In the genomic region with DNA sequence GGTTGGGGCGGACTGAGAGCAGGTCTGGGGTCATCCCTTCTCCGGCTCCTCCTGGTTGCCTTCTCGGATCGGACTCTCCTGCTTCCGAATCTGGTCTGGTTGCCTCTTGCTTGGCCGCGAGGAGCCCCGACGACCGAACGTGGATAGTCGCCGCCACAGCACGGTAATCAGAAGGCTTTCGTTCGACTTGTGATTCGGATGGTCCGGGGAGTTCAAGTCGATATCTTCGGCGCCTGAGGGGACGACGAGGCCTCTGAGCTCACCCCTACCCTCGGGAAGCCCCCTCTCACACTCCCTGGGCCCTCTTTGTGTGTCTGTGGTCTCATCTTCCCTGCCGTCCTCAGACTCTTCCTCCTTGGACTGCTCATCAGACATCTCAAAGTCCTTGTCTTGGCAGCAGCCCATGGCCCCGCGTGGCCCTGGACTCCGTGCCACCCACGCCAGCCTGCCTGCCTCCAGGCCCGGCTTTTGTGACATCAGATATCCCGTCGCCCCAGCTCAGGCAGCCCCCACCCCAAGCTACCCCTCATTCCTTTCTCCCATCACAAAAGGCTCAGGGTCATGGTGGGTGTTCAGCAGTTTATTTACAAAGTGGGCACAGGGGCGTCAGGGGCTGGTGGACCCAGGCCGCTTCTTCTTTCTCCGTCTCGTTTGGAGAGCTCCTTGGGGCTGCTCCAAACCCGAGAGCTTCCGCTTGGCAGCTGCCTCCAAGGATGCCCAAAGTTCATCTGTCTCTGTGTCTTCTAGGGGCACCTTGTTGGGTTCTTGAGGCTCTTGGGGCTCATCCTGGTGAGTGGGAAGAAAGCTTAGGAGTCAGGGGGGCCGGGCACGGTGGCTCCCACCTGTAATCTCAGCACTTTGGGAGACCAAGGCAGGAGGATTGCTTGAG, we compare ENCODE assay signal across 7 cellular contexts. TPM values are rescaled to one million over a fixed set of nuclear protein-coding genes. Genes with fewer than 3 reads are reported as not detected.
A peak's percentile ranks its signal among the peaks of the same experiment; 100 is the strongest.
DNase-seq lines count a peak whose midpoint lies in the region; ATAC-seq and TF ChIP-seq lines count a peak whose summit lies in the region.

Gene TEX54, minus strand, starts transcription at position 496 of the 889 bp plus-strand sequence.

- in situ Hi-C loops in GM13976 (cut with MboI; ENCODE audit: low sequenced_read_pairs, unreplicated experiment), result no loop called here

- peaks cover 46% of the 10 kb centered on the region for H3K36me3 ChIP-seq in osteoblast (ENCODE audit: insufficient read depth, low read length)

- H3K27ac Mint-ChIP-seq in T-cell, result peak within 1 kb of the TSS; percentile 98 to 99

- POLR2A ChIA-PET in T-cell (lab: Charles Lee), result interaction anchor here (0.5 to 2.1 kb wide), 13 partner anchors 8 to 1053 kb away, joined by 3 to 19 read pairs (median 6); no protein-coding TSS in a partner anchor

- H4K20me1 ChIP-seq in osteoblast (ENCODE audit: insufficient read depth, low read length), result peaks cover 28% of the 10 kb centered on the region

- peak; percentile 16 for ATAC-seq in GM18511 (IDR thresholded peaks at IDR 0.05; ENCODE audit: unreplicated experiment)
- ATAC-seq in HG02798 (IDR thresholded peaks at IDR 0.05; ENCODE audit: poor library complexity, unreplicated experiment), result peak; percentile 3
- ATAC-seq in T-cell (replicated peaks in 1 of 4), result peak in 2 of 4 experiments; percentile 1 to 2
- ATAC-seq in HG03196 (IDR thresholded peaks at IDR 0.05; ENCODE audit: unreplicated experiment), result no peak

- CTCF ChIA-PET in T-cell (lab: Charles Lee), result interaction anchor here (0.6 to 1.4 kb wide), 3 partner anchors 33 to 105 kb away, joined by 3 to 6 read pairs (median 5); partner anchors contain the start of genes HNRNPUL2 (in 1 of the 2) and SLC3A2 (in 1 of the 2)

- H3K9me3 Mint-ChIP-seq in T-cell, result no peaks in the 10 kb centered on the region

- peak within 1 kb of the TSS; percentile 97 for H3K27ac ChIP-seq in osteoblast (ENCODE audit: low read depth, low read length)

- H3K4me3 Mint-ChIP-seq in T-cell, result peak within 1 kb of the TSS; percentile 94 to 99 (median 97)

- peaks cover 14% of the 10 kb centered on the region for H3K4me1 ChIP-seq in osteoblast (ENCODE audit: insufficient read depth, low read length)

- peak within 1 kb of the TSS; percentile 97 for H3K4me2 ChIP-seq in osteoblast (ENCODE audit: insufficient read depth, low read length)

- TF ChIP-seq CTCF in fibroblast of pulmonary artery (IDR thresholded peaks at IDR 0.05; ENCODE audit: low read length, missing control alignments) (no peak), osteoblast (IDR thresholded peaks at IDR 0.05; ENCODE audit: extremely low read depth, low read depth, low read length) (no peak), GM13976 (IDR thresholded peaks at IDR 0.05; ENCODE audit: borderline replicate concordance, control extremely low read depth, extremely low read depth, insufficient read depth, missing control alignments) (no peak)

- peaks cover 28% of the 10 kb centered on the region for H3K36me3 Mint-ChIP-seq in T-cell

- H3K27me3 Mint-ChIP-seq in T-cell, result no peaks in the 10 kb centered on the region

- DNase-seq in T-cell (peak in 1 of 34 experiments; percentile 4), fibroblast of pulmonary artery (ENCODE audit: low read depth) (no peak), osteoblast (ENCODE audit: insufficient read length, low spot score, missing footprints) (peak; percentile 89), GM13976 (ENCODE audit: low spot score) (no peak)

- H3K9me3 ChIP-seq in osteoblast (ENCODE audit: low read depth, low read length), result no peaks in the 10 kb centered on the region

- peak within 1 kb of the TSS; percentile 87 for H3K4me3 ChIP-seq in fibroblast of pulmonary artery (replicated peaks; ENCODE audit: low read depth, low read length)
- H3K4me3 ChIP-seq in osteoblast (ENCODE audit: insufficient read depth, low read length), result peak within 1 kb of the TSS; percentile 99

- H3K4me1 Mint-ChIP-seq in T-cell, result peaks cover 45 to 50% (median 46%) of the 10 kb centered on the region in 3 donors

- no peaks in the 10 kb centered on the region for H3K27me3 ChIP-seq in osteoblast (ENCODE audit: insufficient read depth, low read length)

- H2AFZ ChIP-seq in osteoblast (ENCODE audit: low read length), result peak within 1 kb of the TSS; percentile 82

- H3K79me2 ChIP-seq in osteoblast (ENCODE audit: insufficient read depth, low read length), result peaks cover 82% of the 10 kb centered on the region

RNA-seq across cellular contexts. Expression of gene TEX54, which starts in this region (rescaled TPM):
- total RNA-seq in T-cell (not detected), osteoblast (not detected in 2 replicates)

Comparison
In these comparisons a context has a peak if more than half of its experiments do, and no peak if none do; other contexts are left out.
1. Peak in DNase-seq, H3K4me3 ChIP-seq, H3K27ac ChIP-seq and H3K4me2 ChIP-seq in osteoblast; RNA of the gene not detected or under 1 TPM.